In genomic region chr1:205048382-205048781, GRCh38 we compare ENCODE assay signal across 26 cellular contexts. TPM values are rescaled to one million over a fixed set of nuclear protein-coding genes. Genes with fewer than 3 reads are reported as not detected.
DNase-seq lines count a peak whose midpoint lies in the region; ATAC-seq lines count a peak whose summit lies in the region.
"Had no signal": no experiment of that assay in that cellular context is flagged by ENCODE, and none has a peak within 500 bp of the region (broad histone marks: within the 10 kb centered on the region; RNA-seq: fewer than 3 reads in every experiment).

No MANE protein-coding gene starts in this region.

- DNase-seq in NCI-H446 treated with DMSO at 0.1 percent for 48 hours (lab: John Stamatoyannopoulos, UW) (peak; percentile 98), medulla oblongata (ENCODE audit: extremely low spot score) (peak; percentile 93), GOT3 (lab: John Stamatoyannopoulos, UW) (no peak), activated gamma-delta T cell (lab: John Stamatoyannopoulos, UW) (no peak)
- DNase-seq: activated CD4-positive, alpha-beta T cell treated with anti-CD3 and anti-CD28 coated beads for 4 hours; activated naive CD4-positive, alpha-beta T cell; activated T-cell treated with anti-CD3 and anti-CD28 coated beads, Interleukin-2, amount 50 U/mL, for 4 hours; cortex of kidney; GM23248; left lung; naive thymus-derived CD8-positive, alpha-beta T cell; NCI-H146; NCI-H524; right cardiac atrium; SHP77 treated with DMSO at 0.1 percent for 48 hours; spleen; stimulated activated CD4-positive, alpha-beta T cell treated with anti-CD3 and anti-CD28 coated beads, Interleukin-2, amount 100 ng/mL, for 48 hours; upper lobe of right lung had no signal

- H3K27ac ChIP-seq in cingulate gyrus (ENCODE audit: low read depth, low read length) (peak overlapping the region; percentile 99), temporal lobe (ENCODE audit: low read depth, low read length) (peak overlapping the region; percentile 99)
- H3K27ac ChIP-seq: GM23248, left lung, spleen, upper lobe of right lung had no signal

- ATAC-seq in HG02588 (IDR thresholded peaks at IDR 0.05; ENCODE audit: unreplicated experiment): no peak
- ATAC-seq: activated T-cell treated with anti-CD3 and anti-CD28 coated beads, Interleukin-2, amount 50 U/mL, for 4 hours; left lung; naive thymus-derived CD8-positive, alpha-beta T cell; right cardiac atrium; upper lobe of right lung had no signal

RNA-seq across cellular contexts. Expression of gene CNTN2, which starts 5.4 kb away (rescaled TPM):
- 23.4 TPM for total RNA-seq in temporal lobe
- total RNA-seq: activated CD8-positive, alpha-beta memory T cell treated with anti-CD3 and anti-CD28 coated beads for 36 hours; activated T-cell treated with anti-CD3 and anti-CD28 coated beads, Interleukin-2, amount 50 U/mL, for 4 hours; Daoy; fibroblast of villous mesenchyme; GM23248; left lung; LHCN-M2; naive thymus-derived CD8-positive, alpha-beta T cell; osteoblast; upper lobe of right lung had no signal

RNA-seq across cellular contexts. Expression of gene TMEM81, which starts 35.9 kb away (rescaled TPM):
- 2.0 TPM for total RNA-seq in temporal lobe

Comparison
In these comparisons a context has a peak if more than half of its experiments do, and no peak if none do; other contexts are left out.
1. DNase-seq: peak in NCI-H446 treated with DMSO at 0.1 percent for 48 hours (single experiment) and medulla oblongata (single experiment); none in GOT3 (single experiment) and activated gamma-delta T cell (single experiment).